In the genomic region with DNA sequence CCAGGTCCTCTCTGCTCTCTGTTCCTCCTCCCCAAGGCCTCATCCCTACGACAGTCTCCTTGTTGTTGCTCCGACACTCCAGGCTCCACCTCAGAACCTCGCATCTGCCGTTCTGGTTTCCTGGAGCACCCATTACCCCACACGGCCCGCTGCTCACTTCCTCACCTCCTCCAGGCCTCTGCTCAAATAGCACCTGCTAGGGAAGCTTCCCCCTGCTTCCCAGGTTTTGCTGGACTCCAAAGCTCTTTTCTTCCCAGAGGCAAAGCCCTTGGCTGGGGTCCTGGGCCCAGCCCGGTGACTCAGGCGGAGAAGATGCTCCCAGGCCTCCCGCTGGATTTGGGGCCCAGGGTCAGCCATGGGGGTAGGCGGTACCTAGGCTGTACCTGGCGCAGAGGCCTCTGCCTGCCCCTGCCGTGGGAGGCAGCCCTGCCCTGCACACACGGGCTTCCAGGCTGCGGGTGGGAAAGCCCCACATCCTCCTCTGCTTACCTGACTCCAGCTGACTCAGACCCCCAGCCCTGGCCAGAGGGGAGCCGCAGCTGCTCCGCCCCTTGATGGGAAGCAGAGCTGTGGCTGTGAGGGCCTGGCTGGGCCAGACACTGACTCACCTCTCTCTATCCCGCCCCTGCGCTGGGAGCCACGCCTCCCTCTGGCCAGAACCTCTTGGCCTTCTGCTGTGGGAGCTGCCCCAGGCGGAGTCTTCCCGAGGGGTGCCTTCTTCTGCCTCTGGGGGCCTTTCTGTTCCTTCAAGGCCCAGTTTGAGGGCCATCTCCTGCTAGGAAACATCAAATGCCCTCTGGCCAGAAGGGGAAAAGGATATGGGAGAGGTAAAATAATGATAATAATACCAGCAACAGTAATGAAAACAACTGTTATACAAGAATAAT, we compare ENCODE assay signal across 1 cellular context.
TF ChIP-seq lines count a peak whose summit lies in the region.

No MANE protein-coding gene starts in this region.

TF ChIP-seq in IMR-90, 13 proteins besides CTCF, POLR2A, EP300 and RAD21 (continued from another document):
- TF ChIP-seq FOS (IDR thresholded peaks at IDR 0.05; ENCODE audit: low read depth, low read length) (peak; percentile 92), BHLHE40 (IDR thresholded peaks at IDR 0.05; ENCODE audit: low read depth, low read length) (no peak; the same call in 1 of the 2 replicates), CEBPB (IDR thresholded peaks at IDR 0.05; ENCODE audit: low read depth, low read length) (no peak)
